ENCODE assay signal across 15 cellular contexts in the genomic region with DNA sequence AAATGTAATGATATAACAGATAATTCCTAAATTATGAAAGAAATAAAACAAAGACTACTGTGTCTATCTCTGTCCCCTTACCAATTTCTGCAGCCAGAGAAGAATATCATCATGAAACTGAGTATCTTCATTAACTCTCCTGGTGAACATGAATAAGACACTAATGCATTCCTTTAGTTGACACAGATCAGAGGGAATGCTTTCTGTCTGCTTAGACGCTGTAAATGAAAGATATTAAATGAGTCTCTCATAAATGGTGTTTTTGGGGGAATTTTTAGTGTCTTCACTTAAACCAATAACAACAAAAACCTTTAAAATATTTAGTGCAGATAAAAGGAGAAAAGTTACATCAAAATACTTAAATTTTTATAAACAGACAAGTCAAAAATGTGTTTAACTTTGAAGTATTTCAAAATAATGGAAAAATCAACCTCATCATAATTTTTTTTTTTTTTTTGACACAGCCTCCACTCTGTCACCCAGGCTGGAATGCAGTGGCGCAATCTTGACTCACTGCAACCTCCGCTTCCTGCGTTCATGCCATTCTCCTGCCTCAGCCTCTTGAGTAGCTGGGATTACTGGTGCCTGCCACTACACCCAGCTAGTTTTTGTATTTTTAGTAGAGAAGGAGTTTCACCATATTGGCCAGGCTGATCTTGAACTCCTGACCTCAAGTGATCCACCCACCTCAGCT. TPM values are rescaled to one million over a fixed set of nuclear protein-coding genes. Genes with fewer than 3 reads are reported as not detected.
A peak's percentile ranks its signal among the peaks of the same experiment; 100 is the strongest.
DNase-seq lines count a peak whose midpoint lies in the region; ATAC-seq, FAIRE-seq and TF ChIP-seq lines count a peak whose summit lies in the region.
"Had no signal": no experiment of that assay in that cellular context is flagged by ENCODE, and none has a peak within 500 bp of the region (broad histone marks: within the 10 kb centered on the region; RNA-seq: fewer than 3 reads in every experiment).

No MANE protein-coding gene starts in this region.

- TF ChIP-seq POLR2A in transverse colon (IDR thresholded peaks at IDR 0.05), result no peak

- CTCF ChIA-PET in SK-N-SH (lab: Yijun Ruan, JAX), result interaction anchor here (0.6 kb wide), 1 partner anchor 153 kb away, joined by 3 read pairs; the partner anchor contains the start of gene HAUS1

- intact Hi-C loops in transverse colon (cut with DNase I; ENCODE audit: low total_unique reads), result no loop called here

- H2AFZ ChIP-seq in SK-N-SH (ENCODE audit: low read depth) (no peak overlapping the region), MM.1S (ENCODE audit: low read length) (no peak overlapping the region)

- H3K9me2 ChIP-seq in SK-N-SH, result no peaks in the 10 kb centered on the region
- H3K9me2 ChIP-seq in MM.1S (replicated peaks; ENCODE audit: insufficient read depth, low read length), result no peaks in the 10 kb centered on the region

- H3F3A ChIP-seq in SK-N-SH (replicated peaks; ENCODE audit: insufficient read depth) (peaks cover 50% of the 10 kb centered on the region), MM.1S (ENCODE audit: insufficient read depth, low read length) (no peaks in the 10 kb centered on the region)

- H3K79me2 ChIP-seq in SK-N-SH (ENCODE audit: insufficient read depth) (peaks cover 69% of the 10 kb centered on the region), MM.1S (ENCODE audit: low read length) (peaks cover 8% of the 10 kb centered on the region)

- TF ChIP-seq EP300 in SK-N-SH (IDR thresholded peaks at IDR 0.05; ENCODE audit: borderline replicate concordance in 1 of 2, low read depth in 1 of 2, low read length in 1 of 2) (peak in 1 of 2 experiments; percentile 86; a peak in 2 of 4 replicates), transverse colon (IDR thresholded peaks at IDR 0.05; ENCODE audit: low read depth) (no peak)

- H3K36me3 ChIP-seq in SK-N-SH (replicated peaks in 1 of 2; ENCODE audit: control insufficient read depth in 1 of 2, insufficient read depth in 2 of 2, low read length in 1 of 2), result peaks cover 66 to 83% of the 10 kb centered on the region in 2 experiments
- peaks cover 0 to 94% (median 25%) of the 10 kb centered on the region in 4 donors for H3K36me3 ChIP-seq in transverse colon
- peaks cover 14% of the 10 kb centered on the region for H3K36me3 ChIP-seq in MM.1S (replicated peaks; ENCODE audit: insufficient read depth, low read length)

- WGBS in SK-N-SH (ENCODE audit: low lambda C conversion rate), result 21% methylated on average over 4 of the region's 4 CpGs
- WGBS in transverse colon (ENCODE audit: low coverage in 1 of 2), 2 donors, result 70 to 80% methylated on average over 4 of the region's 4 CpGs

- H4K20me1 ChIP-seq in SK-N-SH (ENCODE audit: insufficient read depth) (no peaks in the 10 kb centered on the region), MM.1S (ENCODE audit: insufficient read depth, low read length) (no peaks in the 10 kb centered on the region)

- peak; percentile 89 for DNase-seq in HCEC 1CT
- no peak for DNase-seq in SK-N-SH
- DNase-seq in fibroblast of pulmonary artery (ENCODE audit: low read depth), result peak; percentile 92
- DNase-seq in renal cortical epithelial cell (ENCODE audit: low read depth), result peak; percentile 40
- DNase-seq in GM19239 (ENCODE audit: insufficient read length, low spot score), result no peak
- DNase-seq in transverse colon, result no peak
- DNase-seq in MM.1S, result no peak
- DNase-seq: activated CD4-positive, alpha-beta memory T cell treated with anti-CD3 and anti-CD28 coated beads, Interleukin-2, amount 10 ng/mL, durations not matched to agents 7 days and 5 days; DMS53; effector memory CD4-positive, alpha-beta T cell; immature natural killer cell; NCI-H446; testis had no signal

- in situ Hi-C loops in transverse colon (cut with MboI; ENCODE audit: low pct_ligation_motif_present in 1 of 4, low pct_unique_long_range_greater_than_20kb in 1 of 4, low sequenced_read_pairs in 3 of 4), result loop anchor here in 1 of 4 donors (25.0 kb wide), 1 partner anchor 136 kb away; the partner anchor contains the start of gene ATP5F1A

- TF ChIP-seq RAD21 in SK-N-SH (IDR thresholded peaks at IDR 0.05; ENCODE audit: low read length), result no peak

- H3K27ac ChIP-seq in SK-N-SH (ENCODE audit: low read depth in 2 of 2, low read length in 1 of 2) (peak overlapping the region; percentile 36 to 86; a peak in 3 of 4 replicates), transverse colon (no peak overlapping the region), MM.1S (ENCODE audit: low read length) (no peak overlapping the region)
- H3K27ac ChIP-seq: testis had no signal

- H3K27me3 ChIP-seq in SK-N-SH (ENCODE audit: insufficient read depth), result no peaks in the 10 kb centered on the region
- H3K27me3 ChIP-seq in transverse colon, result no peaks in the 10 kb centered on the region
- H3K27me3 ChIP-seq in MM.1S (replicated peaks; ENCODE audit: insufficient read depth, low read length), result no peaks in the 10 kb centered on the region
- H3K27me3 ChIP-seq: testis had no signal

- no peak for ATAC-seq in HG03439 (IDR thresholded peaks at IDR 0.05; ENCODE audit: unreplicated experiment)
- ATAC-seq: activated naive CD4-positive, alpha-beta T cell treated with anti-CD3 and anti-CD28 coated beads, Interleukin-2, amount 50 U/mL, for 72 hours had no signal

- no peaks in the 10 kb centered on the region for H3K9me3 ChIP-seq in SK-N-SH
- H3K9me3 ChIP-seq in transverse colon, result no peaks in the 10 kb centered on the region
- H3K9me3 ChIP-seq in MM.1S (replicated peaks; ENCODE audit: insufficient read depth, low read length), result no peaks in the 10 kb centered on the region
- H3K9me3 ChIP-seq: testis had no signal

- TF ChIP-seq CTCF in SK-N-SH (IDR thresholded peaks at IDR 0.05) (no peak), fibroblast of pulmonary artery (IDR thresholded peaks at IDR 0.05; ENCODE audit: low read length, missing control alignments) (no peak), transverse colon (IDR thresholded peaks at IDR 0.05) (no peak), MM.1S (IDR thresholded peaks at IDR 0.05; ENCODE audit: low read length) (no peak)

- no peak for FAIRE-seq in GM19239 (lab: Jason Lieb, UNC)

- H3K9ac ChIP-seq in SK-N-SH, result peak overlapping the region; percentile 56
- H3K9ac ChIP-seq in MM.1S (ENCODE audit: low read length), result no peak overlapping the region

- H3K4me2 ChIP-seq in SK-N-SH, result peak overlapping the region; percentile 52; the same call in 1 of the 2 replicates
- H3K4me2 ChIP-seq in MM.1S (ENCODE audit: low read depth, low read length), result no peak overlapping the region

- H3K4me3 ChIP-seq in SK-N-SH (ENCODE audit: low read depth in 2 of 2, low read length in 1 of 2) (no peak overlapping the region), fibroblast of pulmonary artery (replicated peaks; ENCODE audit: low read depth, low read length) (no peak overlapping the region), transverse colon (no peak overlapping the region), MM.1S (ENCODE audit: low read length) (no peak overlapping the region)
- H3K4me3 ChIP-seq: testis had no signal

- H3K4me1 ChIP-seq in SK-N-SH (ENCODE audit: control insufficient read depth in 1 of 2, insufficient read depth in 2 of 2, low read depth in 1 of 2, low read length in 1 of 2), result peaks cover 0 to 35% of the 10 kb centered on the region in 2 experiments; a peak in 2 of 4 replicates
- no peaks in the 10 kb centered on the region for H3K4me1 ChIP-seq in transverse colon
- no peaks in the 10 kb centered on the region for H3K4me1 ChIP-seq in MM.1S (ENCODE audit: low read length)
- H3K4me1 ChIP-seq: testis had no signal

- POLR2A ChIA-PET in SK-N-SH (lab: Yijun Ruan, JAX), result no interaction called here

TF ChIP-seq in SK-N-SH, 30 proteins besides CTCF, POLR2A, EP300 and RAD21 (continues in another document):
- peak; percentile 84 for TF ChIP-seq JUND (IDR thresholded peaks at IDR 0.05)
- no peak for TF ChIP-seq CHD2 (IDR thresholded peaks at IDR 0.05; ENCODE audit: low read length, partially characterized antibody)
- 0 out of 2 replicates have a peak, but pooled peaks have one; percentile 35 for TF ChIP-seq ELF1 (IDR thresholded peaks at IDR 0.05)
- no peak for TF ChIP-seq TAF1 (IDR thresholded peaks at IDR 0.05; ENCODE audit: borderline replicate concordance, low read depth, low read length)
- TF ChIP-seq, protein P1, sequence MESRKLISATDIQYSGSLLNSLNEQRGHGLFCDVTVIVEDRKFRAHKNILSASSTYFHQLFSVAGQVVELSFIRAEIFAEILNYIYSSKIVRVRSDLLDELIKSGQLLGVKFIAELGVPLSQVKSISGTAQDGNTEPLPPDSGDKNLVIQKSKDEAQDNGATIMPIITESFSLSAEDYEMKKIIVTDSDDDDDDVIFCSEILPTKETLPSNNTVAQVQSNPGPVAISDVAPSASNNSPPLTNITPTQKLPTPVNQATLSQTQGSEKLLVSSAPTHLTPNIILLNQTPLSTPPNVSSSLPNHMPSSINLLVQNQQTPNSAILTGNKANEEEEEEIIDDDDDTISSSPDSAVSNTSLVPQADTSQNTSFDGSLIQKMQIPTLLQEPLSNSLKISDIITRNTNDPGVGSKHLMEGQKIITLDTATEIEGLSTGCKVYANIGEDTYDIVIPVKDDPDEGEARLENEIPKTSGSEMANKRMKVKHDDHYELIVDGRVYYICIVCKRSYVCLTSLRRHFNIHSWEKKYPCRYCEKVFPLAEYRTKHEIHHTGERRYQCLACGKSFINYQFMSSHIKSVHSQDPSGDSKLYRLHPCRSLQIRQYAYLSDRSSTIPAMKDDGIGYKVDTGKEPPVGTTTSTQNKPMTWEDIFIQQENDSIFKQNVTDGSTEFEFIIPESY (IDR thresholded peaks at IDR 0.05; ENCODE audit: borderline replicate concordance, low read depth), result peak; percentile 54; the same call in 1 of the 2 replicates
- no peak; the same call in 1 of the 2 replicates for TF ChIP-seq YY1 (IDR thresholded peaks at IDR 0.05; ENCODE audit: low read depth)
- TF ChIP-seq SMC3 (IDR thresholded peaks at IDR 0.05; ENCODE audit: low read depth, low read length), result no peak
- TF ChIP-seq, protein P2, sequence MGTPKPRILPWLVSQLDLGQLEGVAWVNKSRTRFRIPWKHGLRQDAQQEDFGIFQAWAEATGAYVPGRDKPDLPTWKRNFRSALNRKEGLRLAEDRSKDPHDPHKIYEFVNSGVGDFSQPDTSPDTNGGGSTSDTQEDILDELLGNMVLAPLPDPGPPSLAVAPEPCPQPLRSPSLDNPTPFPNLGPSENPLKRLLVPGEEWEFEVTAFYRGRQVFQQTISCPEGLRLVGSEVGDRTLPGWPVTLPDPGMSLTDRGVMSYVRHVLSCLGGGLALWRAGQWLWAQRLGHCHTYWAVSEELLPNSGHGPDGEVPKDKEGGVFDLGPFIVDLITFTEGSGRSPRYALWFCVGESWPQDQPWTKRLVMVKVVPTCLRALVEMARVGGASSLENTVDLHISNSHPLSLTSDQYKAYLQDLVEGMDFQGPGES (IDR thresholded peaks at IDR 0.05; ENCODE audit: low read depth, low read length), result no peak
- peak; percentile 87 for TF ChIP-seq FOSL2 (IDR thresholded peaks at IDR 0.05; ENCODE audit: borderline replicate concordance, low read depth)
- TF ChIP-seq NFIC (IDR thresholded peaks at IDR 0.05; ENCODE audit: borderline replicate concordance), result peak; percentile 64; the same call in 1 of the 2 replicates

RNA-seq across cellular contexts. Expression of gene EPG5, which starts 16.0 kb away (rescaled TPM):
- polyA plus RNA-seq in SK-N-SH (2012; rRNA removed), result 13.6 and 18.9 TPM in 2 replicates
- polyA plus RNA-seq in SK-N-SH (2012; cell fraction: cytosol; rRNA removed), result 10.1 and 12.6 TPM in 2 replicates
- 31.5 and 49.4 TPM in 2 replicates for polyA plus RNA-seq in SK-N-SH (2012; cell fraction: nucleus; rRNA removed)
- 21.9 and 44.0 TPM in 2 replicates for total RNA-seq in renal cortical epithelial cell
- 10 to 100 TPM; 24.3 to 42.2 (median 35.6) TPM for total RNA-seq in transverse colon

Comparison
In these comparisons a context has a peak if more than half of its experiments do, and no peak if none do; other contexts are left out.
1. DNase-seq: peak in HCEC 1CT (single experiment), fibroblast of pulmonary artery (single experiment) and renal cortical epithelial cell (single experiment); none in SK-N-SH (single experiment), GM19239 (single experiment), transverse colon (single experiment) and MM.1S (single experiment).
2. H3K27ac ChIP-seq: peak in SK-N-SH (2 of 2); none in transverse colon (0 of 4) and MM.1S (single experiment).